Comparison of ENCODE assay signal across 1 cellular context in genomic region chr4:181845617-181846016, GRCh38.
TF ChIP-seq lines count a peak whose summit lies in the region.

No MANE protein-coding gene starts in this region.

TF ChIP-seq in WTC11, 78 proteins besides CTCF, POLR2A, EP300 and RAD21 (continued from another document):
- TF ChIP-seq ZNF425 (CRISPR knock-in tag; conservative IDR thresholded peaks at IDR 0.05), result no peak
- TF ChIP-seq, protein P1, sequence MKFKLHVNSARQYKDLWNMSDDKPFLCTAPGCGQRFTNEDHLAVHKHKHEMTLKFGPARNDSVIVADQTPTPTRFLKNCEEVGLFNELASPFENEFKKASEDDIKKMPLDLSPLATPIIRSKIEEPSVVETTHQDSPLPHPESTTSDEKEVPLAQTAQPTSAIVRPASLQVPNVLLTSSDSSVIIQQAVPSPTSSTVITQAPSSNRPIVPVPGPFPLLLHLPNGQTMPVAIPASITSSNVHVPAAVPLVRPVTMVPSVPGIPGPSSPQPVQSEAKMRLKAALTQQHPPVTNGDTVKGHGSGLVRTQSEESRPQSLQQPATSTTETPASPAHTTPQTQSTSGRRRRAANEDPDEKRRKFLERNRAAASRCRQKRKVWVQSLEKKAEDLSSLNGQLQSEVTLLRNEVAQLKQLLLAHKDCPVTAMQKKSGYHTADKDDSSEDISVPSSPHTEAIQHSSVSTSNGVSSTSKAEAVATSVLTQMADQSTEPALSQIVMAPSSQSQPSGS (CRISPR knock-in tag; IDR thresholded peaks at IDR 0.05; ENCODE audit: borderline replicate concordance, low read depth), result no peak
TF ChIP-seq in WTC11: peak in this region for 0.
